ENCODE assay signal across 8 cellular contexts in genomic region chr9:126327016-126327749, GRCh38. TPM values are rescaled to one million over a fixed set of nuclear protein-coding genes. Genes with fewer than 3 reads are reported as not detected.
DNase-seq lines count a peak whose midpoint lies in the region; ATAC-seq and TF ChIP-seq lines count a peak whose summit lies in the region.

No MANE protein-coding gene starts in this region.

- peaks cover 16% of the 10 kb centered on the region for H3K4me1 ChIP-seq in CD4-positive, CD25-positive, alpha-beta regulatory T cell (ENCODE audit: control insufficient read depth, insufficient read depth, low read length, poor library complexity, severe bottlenecking)

- peak overlapping the region; percentile 41 for H3K4me3 ChIP-seq in CD4-positive, CD25-positive, alpha-beta regulatory T cell (ENCODE audit: low read depth, low read length)
- H3K4me3 ChIP-seq in LNCaP clone FGC (ENCODE audit: low read depth, low read length): peak overlapping the region; percentile 65

- peaks cover 6 to 11% of the 10 kb centered on the region in 2 experiments for H3K9me3 ChIP-seq in CD4-positive, CD25-positive, alpha-beta regulatory T cell (ENCODE audit: control insufficient read depth in 2 of 2, low read length in 2 of 2)

- peaks cover 2% of the 10 kb centered on the region for H3K27me3 ChIP-seq in CD4-positive, CD25-positive, alpha-beta regulatory T cell (ENCODE audit: control insufficient read depth, insufficient read depth, low read length)

- H3K27me3 Mint-ChIP-seq in CD4-positive, CD25-positive, alpha-beta regulatory T cell: peaks cover 18% of the 10 kb centered on the region

- 0 out of 2 replicates have a peak, but pooled peaks have one; percentile 13 for TF ChIP-seq CTCF in LNCaP clone FGC (IDR thresholded peaks at IDR 0.05; ENCODE audit: control insufficient read depth, extremely low read depth, insufficient read depth)

- no peak overlapping the region for H3K27ac ChIP-seq in CD4-positive, CD25-positive, alpha-beta regulatory T cell (ENCODE audit: insufficient read depth, low read length, poor library complexity, severe bottlenecking)

- H3K36me3 Mint-ChIP-seq in CD4-positive, CD25-positive, alpha-beta regulatory T cell: peaks cover 5% of the 10 kb centered on the region

- ATAC-seq in CD4-positive, CD25-positive, alpha-beta regulatory T cell (ENCODE audit: low read depth in 2 of 2): peak; percentile 44 to 51
- ATAC-seq in Right ventricle myocardium superior (ENCODE audit: poor library complexity) (peak; percentile 74), HG02884 (IDR thresholded peaks at IDR 0.05; ENCODE audit: unreplicated experiment) (no peak)

- peak overlapping the region; percentile 22 to 88 (median 84) for H3K4me3 Mint-ChIP-seq in CD4-positive, CD25-positive, alpha-beta regulatory T cell

- intact Hi-C loops in Right ventricle myocardium superior (cut with DNase I): no loop called here

- peak in 1 of 3 donors; percentile 22 for DNase-seq in CD4-positive, CD25-positive, alpha-beta regulatory T cell
- DNase-seq in LNCaP clone FGC (ENCODE audit: low read depth): no peak
- peak; percentile 14 for DNase-seq in activated naive CD4-positive, alpha-beta T cell treated with Interleukin-2 at 50 U/mL for 16 hours
- peak; percentile 45 for DNase-seq in Right ventricle myocardium superior
- peak; percentile 61 for DNase-seq in pons (ENCODE audit: low spot score)
- no peak for DNase-seq in HPDE6-E6E7 (ENCODE audit: extremely low spot score)
- no peak for DNase-seq in HUDEP-2 (lab: John Stamatoyannopoulos, UW; ENCODE audit: unreplicated experiment in 76 of 76)

- H3K36me3 ChIP-seq in CD4-positive, CD25-positive, alpha-beta regulatory T cell (ENCODE audit: control insufficient read depth, insufficient read depth, low read length): no peaks in the 10 kb centered on the region

- H3K4me1 Mint-ChIP-seq in CD4-positive, CD25-positive, alpha-beta regulatory T cell: peaks cover 5 to 25% (median 23%) of the 10 kb centered on the region in 4 donors

- H3K9me3 Mint-ChIP-seq in CD4-positive, CD25-positive, alpha-beta regulatory T cell: peaks cover 0 to 7% (median 2%) of the 10 kb centered on the region in 7 donors

- peak overlapping the region in 2 of 3 donors; percentile 60 to 65 for H3K27ac Mint-ChIP-seq in CD4-positive, CD25-positive, alpha-beta regulatory T cell

RNA-seq across cellular contexts. Expression of gene MVB12B, which starts 0.6 kb away (rescaled TPM):
- total RNA-seq in CD4-positive, CD25-positive, alpha-beta regulatory T cell: 5.1 TPM
- 1 to 10 TPM in 2 of 4 donors, under 1 TPM in 2; 0.60 to 1.5 (median 1.2) TPM for polyA plus RNA-seq in CD4-positive, CD25-positive, alpha-beta regulatory T cell
- 11.5 TPM for total RNA-seq in Right ventricle myocardium superior

Comparison
In these comparisons a context has a peak if more than half of its experiments do, and no peak if none do; other contexts are left out.
1. DNase-seq: peak in activated naive CD4-positive, alpha-beta T cell treated with Interleukin-2 at 50 U/mL for 16 hours (single experiment), Right ventricle myocardium superior (single experiment) and pons (single experiment); none in LNCaP clone FGC (single experiment), HPDE6-E6E7 (single experiment) and HUDEP-2 (0 of 76).